In genomic region chr13:97366172-97366688, GRCh38 we compare ENCODE assay signal across 12 cellular contexts.
DNase-seq lines count a peak whose midpoint lies in the region; ATAC-seq and TF ChIP-seq lines count a peak whose summit lies in the region.
"Had no signal": no experiment of that assay in that cellular context is flagged by ENCODE, and none has a peak within 500 bp of the region (broad histone marks: within the 10 kb centered on the region; RNA-seq: fewer than 3 reads in every experiment).

No MANE protein-coding gene starts in this region.

- CTCF ChIA-PET in AG04450 (lab: Charles Lee) = interaction anchor here (1.2 to 3.7 kb wide), 5 partner anchors 31 to 434 kb away, joined by 3 to 23 read pairs (median 6); no protein-coding TSS in a partner anchor

- TF ChIP-seq CTCF in AG04450 (IDR thresholded peaks at IDR 0.05; ENCODE audit: low read depth, low read length) (peak; percentile 28), fibroblast of pulmonary artery (IDR thresholded peaks at IDR 0.05; ENCODE audit: low read length, missing control alignments) (peak; percentile 1), Peyer's patch (IDR thresholded peaks at IDR 0.05) (no peak)

- H3K4me3 ChIP-seq in AG04450 (ENCODE audit: low read depth, low read length) = no peak overlapping the region
- no peak overlapping the region for H3K4me3 ChIP-seq in fibroblast of pulmonary artery (replicated peaks; ENCODE audit: low read depth, low read length)
- no peak overlapping the region for H3K4me3 ChIP-seq in Peyer's patch
- H3K4me3 ChIP-seq: spleen had no signal

- H3K27me3 ChIP-seq in AG04450 (ENCODE audit: control insufficient read depth, insufficient read depth, low read length) (no peaks in the 10 kb centered on the region), Peyer's patch (no peaks in the 10 kb centered on the region)
- H3K27me3 ChIP-seq: spleen had no signal

- in situ Hi-C loops in SK-MEL-5 (cut with HindIII; ENCODE audit: low pct_unique_long_range_greater_than_20kb, low sequenced_read_pairs) = loop anchor here (10.0 kb wide), 1 partner anchor 251 kb away; no protein-coding TSS in a partner anchor

- H3K36me3 ChIP-seq in Peyer's patch = peaks cover 0 to 15% (median 0%) of the 10 kb centered on the region in 3 donors

- no peak for ATAC-seq in GM18511 (IDR thresholded peaks at IDR 0.05; ENCODE audit: unreplicated experiment)

- H3K27ac ChIP-seq in AG04450 (ENCODE audit: low read depth, low read length) (no peak overlapping the region), Peyer's patch (no peak overlapping the region)

- POLR2A ChIA-PET in AG04450 (lab: Yijun Ruan, JAX) = interaction anchor here (0.5 kb wide), 1 partner anchor 179 kb away, joined by 4 read pairs; no protein-coding TSS in a partner anchor

- TF ChIP-seq POLR2A in Peyer's patch (IDR thresholded peaks at IDR 0.05) = no peak

- peaks cover 0 to 6% (median 0%) of the 10 kb centered on the region in 4 donors for H3K4me1 ChIP-seq in Peyer's patch

- DNase-seq in AG04450 (ENCODE audit: low read depth, low spot score) (no peak), HCEC 1CT (peak; percentile 10), SK-MEL-5 (ENCODE audit: low read depth, low spot score) (peak; percentile 26), fibroblast of pulmonary artery (ENCODE audit: low read depth) (no peak), NCI-H1105 treated with DMSO at 0.1 percent for 48 hours (lab: John Stamatoyannopoulos, UW) (no peak), Peyer's patch (no peak)
- DNase-seq in activated CD4-positive, CD25-positive, alpha-beta regulatory T cell (lab: John Stamatoyannopoulos, UW) = no peak
- DNase-seq: activated naive CD4-positive, alpha-beta T cell; AML-193; NCI-H2029; spleen had no signal

- H3K9me3 ChIP-seq in AG04450 (ENCODE audit: control insufficient read depth, insufficient read depth, low read length) (no peaks in the 10 kb centered on the region), Peyer's patch (no peaks in the 10 kb centered on the region)
- H3K9me3 ChIP-seq: spleen had no signal

Comparison
In these comparisons a context has a peak if more than half of its experiments do, and no peak if none do; other contexts are left out.
1. DNase-seq: peak in HCEC 1CT (single experiment) and SK-MEL-5 (single experiment); none in AG04450 (single experiment), fibroblast of pulmonary artery (single experiment), NCI-H1105 treated with DMSO at 0.1 percent for 48 hours (single experiment), activated CD4-positive, CD25-positive, alpha-beta regulatory T cell (0 of 4) and Peyer's patch (0 of 3).
2. CTCF ChIP-seq: peak in AG04450 (single experiment) and fibroblast of pulmonary artery (single experiment); none in Peyer's patch (0 of 6).